10 cellular contexts compared by ENCODE assay signal in the genomic region with DNA sequence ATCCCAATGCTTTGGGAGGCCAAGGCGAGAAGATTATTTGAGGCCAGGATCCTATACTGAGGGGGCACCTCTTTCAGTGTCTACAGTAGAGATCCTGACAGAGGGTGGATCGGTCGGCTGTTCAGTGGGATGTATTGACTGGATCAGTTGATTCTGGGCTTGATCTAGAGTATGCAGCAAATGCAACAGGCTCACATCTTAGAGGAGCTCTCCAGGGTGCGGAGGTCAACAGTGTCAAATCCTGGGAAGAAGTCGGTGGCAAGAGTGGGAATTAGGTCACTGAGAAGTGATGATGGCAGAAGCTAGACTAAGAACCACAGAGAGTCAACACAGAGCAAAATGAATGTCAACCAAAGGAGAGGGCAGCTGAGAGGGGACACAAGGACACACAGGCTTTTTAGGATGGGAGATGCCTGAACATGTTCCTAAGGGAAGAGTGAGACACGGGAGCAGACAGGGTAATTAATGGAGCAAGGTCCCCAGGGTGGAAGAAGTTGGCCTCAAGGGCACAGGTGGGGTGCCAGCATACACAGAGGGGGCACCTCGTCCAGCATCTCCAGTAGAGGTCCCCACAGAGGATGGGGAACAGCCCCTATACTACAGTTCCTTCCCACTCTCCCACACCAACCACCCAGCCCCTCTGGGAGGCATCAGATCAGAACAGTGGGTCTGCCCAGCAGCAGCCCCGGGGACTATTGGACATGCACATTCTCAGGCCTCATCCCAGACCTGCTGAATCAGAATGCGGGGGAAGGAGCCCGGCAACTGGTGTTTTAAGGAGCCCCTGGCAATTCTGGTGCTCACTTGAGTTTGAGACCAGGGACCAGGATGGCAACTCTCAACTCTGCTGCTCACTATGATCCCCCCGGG. TPM values are rescaled to one million over a fixed set of nuclear protein-coding genes. Genes with fewer than 3 reads are reported as not detected.
DNase-seq lines count a peak whose midpoint lies in the region; ATAC-seq and TF ChIP-seq lines count a peak whose summit lies in the region.
"Had no signal": no experiment of that assay in that cellular context is flagged by ENCODE, and none has a peak within 500 bp of the region (broad histone marks: within the 10 kb centered on the region; RNA-seq: fewer than 3 reads in every experiment).

No MANE protein-coding gene starts in this region.

- H2AK9ac ChIP-seq in IMR-90 (replicated peaks; ENCODE audit: low read depth, low read length, poor library complexity), result peak overlapping the region; percentile 60

- no peak overlapping the region for H3K9ac ChIP-seq in IMR-90 (ENCODE audit: low read depth, low read length)

- peaks cover 69% of the 10 kb centered on the region for H3K36me3 Mint-ChIP-seq in dendritic cell treated with granulocyte-macrophage colony-stimulating factor and Interleukin-4, amounts not matched to agents 40 ng/mL and 50 ng/mL, for 4 days (ENCODE audit: low read depth)

- H2BK20ac ChIP-seq in IMR-90 (ENCODE audit: low read depth, low read length), result peak overlapping the region; percentile 49; the same call in 1 of the 2 replicates

- POLR2A ChIA-PET in AG04450 (lab: Yijun Ruan, JAX) (no interaction called here), IMR-90 (lab: Charles Lee; ENCODE audit: unreplicated experiment) (no interaction called here)

- BruUV-seq in IMR-90 (replicated peaks; lab: Mats Ljungman, UMichigan), result no TSS peak

- peak overlapping the region; percentile 76 for H3K18ac ChIP-seq in IMR-90 (ENCODE audit: low read depth, low read length)

- peak overlapping the region; percentile 57 for H3K27ac ChIP-seq in AG04450 (ENCODE audit: low read depth, low read length)
- H3K27ac ChIP-seq in IMR-90 (ENCODE audit: insufficient read depth, low read length), result peak overlapping the region; percentile 63; the same call in 1 of the 2 replicates
- peak overlapping the region; percentile 20 for H3K27ac ChIP-seq in osteoblast (ENCODE audit: low read depth, low read length)

- peak overlapping the region; percentile 79 for H4K5ac ChIP-seq in IMR-90 (ENCODE audit: low read depth, low read length)

- dilution Hi-C loops in IMR-90 (cut with HindIII; ENCODE audit: low sequenced_read_pairs, unreplicated experiment), result no loop called here

- H4K20me1 ChIP-seq in IMR-90 (ENCODE audit: insufficient read depth, low read length) (peaks cover 3% of the 10 kb centered on the region; the same call in 1 of the 2 replicates), osteoblast (ENCODE audit: insufficient read depth, low read length) (no peaks in the 10 kb centered on the region)

- ATAC-seq in IMR-90 (ENCODE audit: low read depth) (peak; percentile 12), HG03432 (IDR thresholded peaks at IDR 0.05; ENCODE audit: unreplicated experiment) (no peak), HG02973 (IDR thresholded peaks at IDR 0.05; ENCODE audit: unreplicated experiment) (no peak)

- 100% methylated on average over 4 of the region's 11 CpGs; no CpG with 5 or more reads in 1 of the 2 experiments for WGBS in IMR-90 (ENCODE audit: extremely low coverage in 2 of 2, insufficient read length in 1 of 2), 2 experiments

- peaks cover 3% of the 10 kb centered on the region for H3K79me2 ChIP-seq in osteoblast (ENCODE audit: insufficient read depth, low read length)

- peak overlapping the region; percentile 63; the same call in 1 of the 2 replicates for H3K23ac ChIP-seq in IMR-90 (ENCODE audit: low read depth, low read length)

- H4K8ac ChIP-seq in IMR-90 (ENCODE audit: low read depth in 2 of 2, low read length in 2 of 2), result peak overlapping the region in 1 of 2 experiments; percentile 78; a peak in 2 of 4 replicates

- TF ChIP-seq CTCF in AG04450 (IDR thresholded peaks at IDR 0.05; ENCODE audit: low read depth, low read length) (no peak), IMR-90 (conservative IDR thresholded peaks at IDR 0.05; ENCODE audit: low read depth, low read length) (no peak), osteoblast (IDR thresholded peaks at IDR 0.05; ENCODE audit: extremely low read depth, low read depth, low read length) (no peak)

- TF ChIP-seq POLR2A in IMR-90 (IDR thresholded peaks at IDR 0.05; ENCODE audit: low read depth, low read length), result no peak

- H3K4me2 ChIP-seq in IMR-90 (ENCODE audit: low read depth, low read length) (no peak overlapping the region), osteoblast (ENCODE audit: insufficient read depth, low read length) (no peak overlapping the region)

- in situ Hi-C loops in IMR-90 (cut with MboI; ENCODE audit: low sequenced_read_pairs), result no loop called here

- peak overlapping the region; percentile 76 for H3K14ac ChIP-seq in IMR-90 (replicated peaks; ENCODE audit: low read depth, low read length)

- peak overlapping the region; percentile 31; the same call in 1 of the 2 replicates for H2AK5ac ChIP-seq in IMR-90 (ENCODE audit: low read depth, low read length)

- peak overlapping the region; percentile 25 for H3K27ac Mint-ChIP-seq in dendritic cell treated with granulocyte-macrophage colony-stimulating factor and Interleukin-4, amounts not matched to agents 40 ng/mL and 50 ng/mL, for 4 days

- H3K79me1 ChIP-seq in IMR-90 (ENCODE audit: low read depth in 1 of 2, low read length in 2 of 2), result peaks cover 3 to 43% of the 10 kb centered on the region in 2 experiments; a peak in 2 of 4 replicates

- TF ChIP-seq RAD21 in IMR-90 (IDR thresholded peaks at IDR 0.05; ENCODE audit: low read length), result no peak

- H3K9me3 ChIP-seq in AG04450 (ENCODE audit: control insufficient read depth, insufficient read depth, low read length) (no peaks in the 10 kb centered on the region), IMR-90 (ENCODE audit: control insufficient read depth, insufficient read depth, low read length) (no peaks in the 10 kb centered on the region), osteoblast (ENCODE audit: low read depth, low read length) (no peaks in the 10 kb centered on the region)

- peaks cover 33% of the 10 kb centered on the region for H3K9me1 ChIP-seq in IMR-90 (ENCODE audit: insufficient read depth, low read length)

- H3K4me3 Mint-ChIP-seq in dendritic cell treated with granulocyte-macrophage colony-stimulating factor and Interleukin-4, amounts not matched to agents 40 ng/mL and 50 ng/mL, for 4 days, result no peak overlapping the region
- H3K4me3 Mint-ChIP-seq: memory B cell had no signal

- H3K4me3 ChIP-seq in AG04450 (ENCODE audit: low read depth, low read length) (no peak overlapping the region), IMR-90 (ENCODE audit: insufficient read depth, low read depth, low read length) (no peak overlapping the region), osteoblast (ENCODE audit: insufficient read depth, low read length) (no peak overlapping the region)

- intact Hi-C loops in IMR-90 (cut with micrococcal nuclease), result loop anchor here (2.0 kb wide), 1 partner anchor 17 kb away; no protein-coding TSS in a partner anchor
- intact Hi-C loops in dendritic cell treated with granulocyte-macrophage colony-stimulating factor and Interleukin-4, amounts not matched to agents 40 ng/mL and 50 ng/mL, for 4 days (cut with micrococcal nuclease), result no loop called here

- no peak overlapping the region for H2BK15ac ChIP-seq in IMR-90 (ENCODE audit: low read depth, low read length)

- H3K4ac ChIP-seq in IMR-90 (ENCODE audit: low read depth, low read length), result peak overlapping the region; percentile 66

- H3K4me1 ChIP-seq in IMR-90 (ENCODE audit: control insufficient read depth, insufficient read depth, low read length), result peaks cover 28% of the 10 kb centered on the region
- peaks cover 22% of the 10 kb centered on the region for H3K4me1 ChIP-seq in osteoblast (ENCODE audit: insufficient read depth, low read length)

- CTCF ChIA-PET in AG04450 (lab: Charles Lee), result no interaction called here
- CTCF ChIA-PET in IMR-90 (lab: Yijun Ruan, JAX), result interaction anchor here (0.6 kb wide), 1 partner anchor 11 kb away, joined by 3 read pairs; no protein-coding TSS in a partner anchor

- peak overlapping the region; percentile 52; the same call in 1 of the 2 replicates for H2BK120ac ChIP-seq in IMR-90 (ENCODE audit: low read depth, low read length)

- DNase-seq in AG04450 (ENCODE audit: low read depth, low spot score) (no peak), IMR-90 (no peak), osteoblast (ENCODE audit: insufficient read length, low spot score, missing footprints) (no peak), 8988T (no peak), glomerular visceral epithelial cell (ENCODE audit: extremely low spot score) (no peak)
- DNase-seq: NCI-H69 had no signal

- H2BK5ac ChIP-seq in IMR-90 (ENCODE audit: low read depth, low read length, poor library complexity, severe bottlenecking), result peak overlapping the region; percentile 52

- H3K56ac ChIP-seq in IMR-90 (ENCODE audit: extremely low read depth, insufficient read depth, low read length), result no peak overlapping the region

- no peaks in the 10 kb centered on the region for H3K9me3 Mint-ChIP-seq in dendritic cell treated with granulocyte-macrophage colony-stimulating factor and Interleukin-4, amounts not matched to agents 40 ng/mL and 50 ng/mL, for 4 days
- H3K9me3 Mint-ChIP-seq: memory B cell had no signal

- peaks cover 34% of the 10 kb centered on the region for H3K4me1 Mint-ChIP-seq in dendritic cell treated with granulocyte-macrophage colony-stimulating factor and Interleukin-4, amounts not matched to agents 40 ng/mL and 50 ng/mL, for 4 days (ENCODE audit: low read depth)

- no peak overlapping the region for H2AFZ ChIP-seq in IMR-90 (replicated peaks; ENCODE audit: low read length, poor library complexity)
- H2AFZ ChIP-seq in osteoblast (ENCODE audit: low read length), result no peak overlapping the region

- peak overlapping the region; percentile 8; the same call in 1 of the 2 replicates for H4K91ac ChIP-seq in IMR-90 (ENCODE audit: insufficient read depth, low read depth, low read length)

- H3K27me3 ChIP-seq in AG04450 (ENCODE audit: control insufficient read depth, insufficient read depth, low read length) (no peaks in the 10 kb centered on the region), IMR-90 (ENCODE audit: control insufficient read depth, insufficient read depth, low read length) (no peaks in the 10 kb centered on the region), osteoblast (ENCODE audit: insufficient read depth, low read length) (no peaks in the 10 kb centered on the region)

- peaks cover 30% of the 10 kb centered on the region for H3K36me3 ChIP-seq in IMR-90 (ENCODE audit: control insufficient read depth, insufficient read depth, low read length)
- H3K36me3 ChIP-seq in osteoblast (ENCODE audit: insufficient read depth, low read length), result peaks cover 29% of the 10 kb centered on the region

- no peaks in the 10 kb centered on the region for H3K27me3 Mint-ChIP-seq in dendritic cell treated with granulocyte-macrophage colony-stimulating factor and Interleukin-4, amounts not matched to agents 40 ng/mL and 50 ng/mL, for 4 days
- H3K27me3 Mint-ChIP-seq: memory B cell had no signal

RNA-seq across cellular contexts. Expression of a gene that starts 10.0 kb away (rescaled TPM):
- 12.5 and 13.7 TPM in 2 replicates for polyA plus RNA-seq in AG04450 (2011; rRNA removed)
- polyA minus RNA-seq in AG04450 (2011; rRNA and poly(A)+ RNA removed), result 10.3 and 11.2 TPM in 2 replicates
- 7.9 and 8.3 TPM in 2 replicates for total RNA-seq in IMR-90 (2012; rRNA removed)
- polyA plus RNA-seq in IMR-90 (2012; rRNA removed), result 10.1 and 12.4 TPM in 2 replicates
- polyA plus RNA-seq in IMR-90 (2012; cell fraction: cytosol; rRNA removed), result 6.2 and 9.0 TPM in 2 replicates
- polyA plus RNA-seq in IMR-90 (2012; cell fraction: nucleus; rRNA removed; ENCODE audit: low replicate concordance), result 46.8 and 57.8 TPM in 2 replicates
- 20.9 and 21.4 TPM in 2 replicates for total RNA-seq in osteoblast

RNA-seq across cellular contexts. Expression of a gene that starts 48.5 kb away (rescaled TPM):
- polyA plus RNA-seq in AG04450 (2011; rRNA removed) (18.3 and 19.2 TPM in 2 replicates), IMR-90 (2012; rRNA removed) (38.3 and 39.7 TPM in 2 replicates)
- polyA minus RNA-seq in AG04450 (2011; rRNA and poly(A)+ RNA removed), result 31.4 and 39.2 TPM in 2 replicates
- total RNA-seq in IMR-90 (2012; rRNA removed) (28.3 and 30.6 TPM in 2 replicates), osteoblast (30.8 and 34.8 TPM in 2 replicates)
- 21.7 and 22.5 TPM in 2 replicates for polyA plus RNA-seq in IMR-90 (2012; cell fraction: cytosol; rRNA removed)
- polyA plus RNA-seq in IMR-90 (2012; cell fraction: nucleus; rRNA removed; ENCODE audit: low replicate concordance), result 135 and 196 TPM in 2 replicates
